12 cellular contexts compared by ENCODE assay signal in the genomic region with DNA sequence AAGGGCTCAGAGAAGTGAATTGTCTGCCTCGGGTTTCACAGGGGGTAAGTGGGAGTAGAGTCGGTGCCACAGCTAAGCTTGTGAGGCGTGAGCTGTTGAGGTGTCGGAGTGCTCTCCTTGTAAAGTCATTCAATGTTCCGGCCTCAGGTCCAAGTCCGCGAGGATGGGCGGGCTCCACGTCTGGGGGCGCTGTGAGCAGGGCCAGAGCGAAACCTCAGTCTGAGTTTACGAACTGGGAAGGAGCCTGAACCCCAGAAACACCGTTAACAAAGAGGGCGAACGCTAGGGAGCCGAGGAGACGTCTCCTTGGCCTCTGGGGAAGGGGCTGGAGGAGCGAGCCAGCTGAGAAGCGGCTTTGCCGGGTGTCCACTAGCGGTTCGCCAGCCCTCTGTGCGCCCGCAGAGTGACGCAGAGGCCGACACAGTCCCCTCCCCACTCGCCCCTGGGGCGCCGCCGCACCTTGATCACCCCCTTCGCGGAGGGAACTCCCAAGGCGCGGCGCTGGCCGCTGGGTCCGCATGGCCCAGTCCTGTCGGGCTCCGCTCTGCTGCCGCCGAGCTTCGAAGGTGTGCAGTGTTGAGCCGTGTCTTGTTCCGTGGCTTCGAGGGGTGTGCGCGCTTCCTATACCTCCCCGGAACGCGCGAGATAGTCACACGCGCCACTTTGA. TPM values are rescaled to one million over a fixed set of nuclear protein-coding genes. Genes with fewer than 3 reads are reported as not detected.
DNase-seq lines count a peak whose midpoint lies in the region; ATAC-seq and TF ChIP-seq lines count a peak whose summit lies in the region.
"Had no signal": no experiment of that assay in that cellular context is flagged by ENCODE, and none has a peak within 500 bp of the region (broad histone marks: within the 10 kb centered on the region; RNA-seq: fewer than 3 reads in every experiment).

No MANE protein-coding gene starts in this region.

- H3K4me3 ChIP-seq in HUES6 (ENCODE audit: low read depth, low read length) (peak overlapping the region; percentile 60), sigmoid colon (no peak overlapping the region)

- H3K9ac ChIP-seq in HUES6 (ENCODE audit: low read length) = peak overlapping the region; percentile 38

- H3K4me1 ChIP-seq in HUES6 (ENCODE audit: control insufficient read depth, insufficient read depth, low read length) (peaks cover 18% of the 10 kb centered on the region), sigmoid colon (peaks cover 0 to 48% (median 44%) of the 10 kb centered on the region in 4 donors)

- TF ChIP-seq CTCF in sigmoid colon (IDR thresholded peaks at IDR 0.05) = no peak

- WGBS in sigmoid colon, 2 donors = 5 to 8% methylated on average over 53 of the region's 53 CpGs

- H3K27me3 ChIP-seq in HUES6 (ENCODE audit: control insufficient read depth, insufficient read depth, low read length) (peaks cover 80% of the 10 kb centered on the region), sigmoid colon (peaks cover 47 to 64% (median 55%) of the 10 kb centered on the region in 3 donors)

- DNase-seq in astrocyte of the hippocampus (ENCODE audit: low read depth, low spot score) (peak; percentile 44), islet precursor cell (peak; percentile 59), retina (peak; percentile 70), SKM-1 treated with dmso at 0.1 percent for 144 hours (lab: John Stamatoyannopoulos, UW; ENCODE audit: unreplicated experiment) (no peak), sigmoid colon (no peak)
- DNase-seq: COR-L47, NCI-H1417 treated with DMSO at 0.1 percent for 48 hours, NCI-H748 treated with DMSO at 0.1 percent for 48 hours had no signal

- ATAC-seq in HG03565 (IDR thresholded peaks at IDR 0.05; ENCODE audit: unreplicated experiment) = no peak
- no peak for ATAC-seq in GM18511 (IDR thresholded peaks at IDR 0.05; ENCODE audit: unreplicated experiment)

- H3K9me3 ChIP-seq in HUES6 (ENCODE audit: control insufficient read depth, insufficient read depth, low read depth, low read length) (no peaks in the 10 kb centered on the region), sigmoid colon (no peaks in the 10 kb centered on the region)

- no peak for TF ChIP-seq EP300 in sigmoid colon (IDR thresholded peaks at IDR 0.05)

- intact Hi-C loops in sigmoid colon (cut with DNase I) = loop anchor here (10.0 kb wide), 2 partner anchors 387 to 507 kb away; no protein-coding TSS in a partner anchor

- no peaks in the 10 kb centered on the region for H3K36me3 ChIP-seq in HUES6 (ENCODE audit: control insufficient read depth, insufficient read depth, low read length)
- no peaks in the 10 kb centered on the region for H3K36me3 ChIP-seq in sigmoid colon

- no peak for TF ChIP-seq POLR2A in sigmoid colon (IDR thresholded peaks at IDR 0.05)

- H3K27ac ChIP-seq in HUES6 (ENCODE audit: low read depth, low read length) (no peak overlapping the region), sigmoid colon (no peak overlapping the region)

RNA-seq across cellular contexts. Expression of gene IRX3, which starts 4.9 kb away (rescaled TPM):
- under 1 TPM in 2 of 4 donors, not detected in 2; 0.27 to 0.33 TPM for total RNA-seq in sigmoid colon
- under 1 TPM in 1 of 3 donors, not detected in 2; 0.10 TPM for polyA plus RNA-seq in sigmoid colon
- total RNA-seq: temporal lobe had no signal

Comparison
In these comparisons a context has a peak if more than half of its experiments do, and no peak if none do; other contexts are left out.
1. DNase-seq: peak in astrocyte of the hippocampus (single experiment), islet precursor cell (single experiment) and retina (single experiment); none in SKM-1 treated with dmso at 0.1 percent for 144 hours (single experiment) and sigmoid colon (single experiment).